Comparison of ENCODE assay signal across 8 cellular contexts in the genomic region with DNA sequence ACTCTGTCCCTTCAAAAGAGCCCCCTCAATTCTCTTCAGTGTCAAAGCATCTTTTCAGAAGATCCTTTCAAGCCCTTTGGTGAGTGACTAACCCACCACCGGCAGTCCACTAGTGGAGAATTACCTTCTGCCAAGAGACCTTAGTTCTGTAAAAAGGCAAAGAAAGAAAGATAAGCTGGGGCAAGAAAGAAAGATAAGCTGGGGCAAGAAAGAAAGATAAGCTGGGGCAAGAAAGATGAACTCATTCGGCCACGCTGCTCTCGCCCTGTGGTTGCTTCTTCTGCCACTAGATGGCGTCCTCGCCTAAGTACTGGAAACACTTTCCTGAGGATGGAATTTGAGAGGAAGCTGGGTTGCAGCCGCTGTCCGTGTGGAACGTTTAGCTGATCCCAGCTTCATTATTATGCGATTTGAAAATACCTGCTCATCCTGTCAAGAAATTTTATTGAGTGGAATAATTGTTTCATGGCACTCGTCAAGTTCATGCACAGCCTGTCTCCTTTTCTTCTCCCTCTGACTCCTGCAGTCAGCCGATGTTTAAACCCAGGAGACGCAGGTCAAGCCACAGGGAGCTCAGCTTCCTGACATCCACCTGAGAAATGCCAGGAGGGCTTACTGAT.
A peak's percentile ranks its signal among the peaks of the same experiment; 100 is the strongest.
DNase-seq lines count a peak whose midpoint lies in the region; ATAC-seq, FAIRE-seq and TF ChIP-seq lines count a peak whose summit lies in the region.

No MANE protein-coding gene starts in this region.

- DNase-seq in EH (ENCODE audit: low read depth) (peak; percentile 79), NCI-H2171 treated with DMSO at 0.1 percent for 48 hours (lab: John Stamatoyannopoulos, UW) (peak; percentile 88), cardiac fibroblast (ENCODE audit: low read depth in 2 of 2) (peak; percentile 82 to 85), cortex of kidney (lab: John Stamatoyannopoulos, UW) (no peak)
- DNase-seq in stimulated activated CD4-positive, alpha-beta T cell treated with anti-CD3 and anti-CD28 coated beads, Interleukin-15, amount 100 ng/mL, for 1 hour (ENCODE audit: low read depth in 1 of 2, low spot score in 1 of 2), result peak; percentile 72 to 76

- H3K4me3 ChIP-seq in WI38 (ENCODE audit: low read depth, low read length) (peak overlapping the region; percentile 43; the same call in 1 of the 2 replicates), cardiac fibroblast (replicated peaks in 1 of 2; ENCODE audit: low read depth in 2 of 2, low read length in 2 of 2) (peak overlapping the region in 1 of 2 donors; percentile 38)

- FAIRE-seq in islet of Langerhans (lab: Jason Lieb, UNC), result peak; percentile 47

- TF ChIP-seq CTCF in WI38 (IDR thresholded peaks at IDR 0.05; ENCODE audit: low read depth, low read length) (peak; percentile 70), cardiac fibroblast (IDR thresholded peaks at IDR 0.05; ENCODE audit: low read depth, low read length) (peak; percentile 89)

- ATAC-seq in HG03039 (IDR thresholded peaks at IDR 0.05; ENCODE audit: unreplicated experiment), result peak; percentile 64
